Comparison of ENCODE assay signal across 27 cellular contexts in genomic region chrX:32289356-32289755, GRCh38.
"Had no signal": no experiment of that assay in that cellular context is flagged by ENCODE, and none has a peak within 500 bp of the region (broad histone marks: within the 10 kb centered on the region; RNA-seq: fewer than 3 reads in every experiment).

No MANE protein-coding gene starts in this region.

- H3K9me3 ChIP-seq: breast epithelium, colonic mucosa, esophagus squamous epithelium had no signal

- H3K4me1 ChIP-seq: breast epithelium, colonic mucosa, esophagus squamous epithelium had no signal

- ATAC-seq: activated CD4-positive, alpha-beta T cell treated with anti-CD3 and anti-CD28 coated beads for 36 hours; activated CD8-positive, alpha-beta memory T cell treated with anti-CD3 and anti-CD28 coated beads, Interleukin-2, amount 10 ng/mL, durations not matched to agents 7 days and 5 days; activated CD8-positive, alpha-beta T cell treated with anti-CD3 and anti-CD28 coated beads, Interleukin-2, amount 10 ng/mL, durations not matched to agents 7 days and 5 days; activated naive CD4-positive, alpha-beta T cell treated with anti-CD3 and anti-CD28 coated beads, Interleukin-2, amount 50 U/mL, for 72 hours; activated T-cell treated with anti-CD3 and anti-CD28 coated beads, Interleukin-2, amount 50 U/mL, for 72 hours; T-helper 17 cell had no signal

- H3K27ac ChIP-seq: breast epithelium, cardiac muscle cell, colonic mucosa, epithelial cell of prostate, esophagus squamous epithelium had no signal

- H3K4me3 ChIP-seq: breast epithelium, cardiac muscle cell, colonic mucosa, esophagus squamous epithelium had no signal

- H3K27me3 ChIP-seq: cardiac muscle cell, colonic mucosa, esophagus squamous epithelium had no signal

- H3K36me3 ChIP-seq: breast epithelium, cardiac muscle cell, colonic mucosa, esophagus squamous epithelium had no signal

- DNase-seq: activated CD4-positive, alpha-beta memory T cell treated with anti-CD3 and anti-CD28 coated beads for 36 hours; activated CD4-positive, alpha-beta T cell treated with anti-CD3 and anti-CD28 coated beads for 36 hours; activated CD4-positive, alpha-beta T cell treated with anti-CD3 and anti-CD28 coated beads, Interleukin-2, amount 10 ng/mL, durations not matched to agents 24 days and 14 days; activated CD4-positive, CD25-positive, alpha-beta regulatory T cell; activated CD4-positive, CD25-positive, alpha-beta regulatory T cell treated with anti-CD3 and anti-CD28 coated beads, Interleukin-2, amount 50 U/mL, for 72 hours; activated CD8-positive, alpha-beta memory T cell treated with anti-CD3 and anti-CD28 coated beads, Interleukin-2, amount 10 ng/mL, durations not matched to agents 7 days and 5 days; activated CD8-positive, alpha-beta memory T cell treated with anti-CD3 and anti-CD28 coated beads, Interleukin-2, amount 50 U/mL, for 4 hours; activated CD8-positive, alpha-beta T cell treated with anti-CD3 and anti-CD28 coated beads, Interleukin-2, amount 10 ng/mL, durations not matched to agents 7 days and 5 days; activated gamma-delta T cell; activated naive CD4-positive, alpha-beta T cell; activated naive CD4-positive, alpha-beta T cell treated with anti-CD3 and anti-CD28 coated beads, Interleukin-2, amount 10 ng/mL, durations not matched to agents 7 days and 5 days; activated naive CD8-positive, alpha-beta T cell treated with anti-CD3 and anti-CD28 coated beads, Interleukin-2, amount 10 ng/mL, durations not matched to agents 7 days and 5 days; activated T-cell treated with anti-CD3 and anti-CD28 coated beads, Interleukin-2, amount 50 U/mL, for 1 hour; activated T-cell treated with anti-CD3 and anti-CD28 coated beads, Interleukin-2, amount 50 U/mL, for 72 hours; amniotic stem cell; anterior cingulate cortex; central memory CD4-positive, alpha-beta T cell; cerebellar nuclear complex; colonic mucosa; effector CD8-positive, alpha-beta T cell; esophagus squamous epithelium; T-helper 1 cell; T-helper 17 cell had no signal
